1 cellular context compared by ENCODE assay signal in genomic region chr3:72101538-72101937, GRCh38.
TF ChIP-seq lines count a peak whose summit lies in the region.

No MANE protein-coding gene starts in this region.

TF ChIP-seq in GM12878, 131 proteins besides CTCF, POLR2A, EP300 and RAD21 (continued from another document):
- TF ChIP-seq MYB (IDR thresholded peaks at IDR 0.05; ENCODE audit: borderline replicate concordance, low read depth, low read length) = no peak
- TF ChIP-seq GABPA (IDR thresholded peaks at IDR 0.05; ENCODE audit: low read depth) = no peak
- no peak for TF ChIP-seq SUZ12 (IDR thresholded peaks at IDR 0.05; ENCODE audit: unreplicated experiment)
- TF ChIP-seq ZNF687 (IDR thresholded peaks at IDR 0.05) = no peak
- TF ChIP-seq POU2F2 (IDR thresholded peaks at IDR 0.05; ENCODE audit: borderline replicate concordance, low read depth, low read length) = no peak
- no peak for TF ChIP-seq CREB1 (IDR thresholded peaks at IDR 0.05; ENCODE audit: low read depth)
- TF ChIP-seq, protein P1, sequence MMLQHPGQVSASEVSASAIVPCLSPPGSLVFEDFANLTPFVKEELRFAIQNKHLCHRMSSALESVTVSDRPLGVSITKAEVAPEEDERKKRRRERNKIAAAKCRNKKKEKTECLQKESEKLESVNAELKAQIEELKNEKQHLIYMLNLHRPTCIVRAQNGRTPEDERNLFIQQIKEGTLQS (IDR thresholded peaks at IDR 0.05; ENCODE audit: borderline replicate concordance, extremely low read depth, low read depth, low read length) = no peak
- TF ChIP-seq SREBF2 (IDR thresholded peaks at IDR 0.05; ENCODE audit: low read length) = no peak
